Comparison of ENCODE assay signal across 28 cellular contexts in genomic region chr4:122514671-122515070, GRCh38. TPM values are rescaled to one million over a fixed set of nuclear protein-coding genes. Genes with fewer than 3 reads are reported as not detected.
"Had no signal": no experiment of that assay in that cellular context is flagged by ENCODE, and none has a peak within 500 bp of the region (broad histone marks: within the 10 kb centered on the region; RNA-seq: fewer than 3 reads in every experiment).

No MANE protein-coding gene starts in this region.

- H3K9me3 ChIP-seq: pancreas, testis, tibial nerve had no signal

- H3K4me1 Mint-ChIP-seq: neural progenitor cell; stimulated activated effector memory CD8-positive, alpha-beta T cell treated with anti-CD3 and anti-CD28 coated beads, Interleukin-12 subunit alpha, Interleukin-12 subunit beta, amount 100 ng/mL, for 72 hours had no signal

- H2AFZ ChIP-seq: neural progenitor cell had no signal

- H3K9me3 Mint-ChIP-seq: neural progenitor cell; stimulated activated effector memory CD8-positive, alpha-beta T cell treated with anti-CD3 and anti-CD28 coated beads, Interleukin-12 subunit alpha, Interleukin-12 subunit beta, amount 100 ng/mL, for 72 hours had no signal

- H3K27ac ChIP-seq: dorsolateral prefrontal cortex, heart left ventricle, neural progenitor cell, pancreas, testis, tibial nerve had no signal

- DNase-seq: cortex of kidney; dorsolateral prefrontal cortex; effector CD8-positive, alpha-beta T cell; heart left ventricle; hippocampal formation; left colon; left ventricle myocardium superior; mesenchymal stem cell; midbrain; nucleus accumbens; pancreas; right cardiac atrium; stimulated activated CD4-positive, alpha-beta T cell treated with anti-CD3 and anti-CD28 coated beads, Interleukin-4, amount 100 ng/mL, for 1 hour; stimulated activated CD8-positive, alpha-beta memory T cell treated with anti-CD3 and anti-CD28 coated beads, Interleukin-4, amount 100 ng/mL, for 48 hours; stimulated activated naive CD8-positive, alpha-beta T cell treated with anti-CD3 and anti-CD28 coated beads, Interleukin-15, Interleukin-2, amounts not matched to agents 100 U/mL and 50 U/mL, for 24 hours; testis had no signal

- H3K27me3 ChIP-seq: heart left ventricle, neural progenitor cell, pancreas, testis, tibial nerve had no signal

- H3K27ac Mint-ChIP-seq: natural killer cell treated with Interleukin-12 subunit alpha and Interleukin-12 subunit beta and Interleukin-15 and Interleukin-18, amount 100 ng/mL, for 72 hours; neural progenitor cell; progenitor cell of endocrine pancreas; stimulated activated effector memory CD8-positive, alpha-beta T cell treated with anti-CD3 and anti-CD28 coated beads, Interleukin-12 subunit alpha, Interleukin-12 subunit beta, amount 100 ng/mL, for 72 hours had no signal

- H3K36me3 Mint-ChIP-seq: natural killer cell treated with Interleukin-12 subunit alpha and Interleukin-12 subunit beta and Interleukin-15 and Interleukin-18, amount 100 ng/mL, for 72 hours; neural progenitor cell; stimulated activated effector memory CD8-positive, alpha-beta T cell treated with anti-CD3 and anti-CD28 coated beads, Interleukin-12 subunit alpha, Interleukin-12 subunit beta, amount 100 ng/mL, for 72 hours had no signal

- H3K4me3 Mint-ChIP-seq: natural killer cell treated with Interleukin-12 subunit alpha and Interleukin-12 subunit beta and Interleukin-15 and Interleukin-18, amount 100 ng/mL, for 72 hours; neural progenitor cell; stimulated activated effector memory CD8-positive, alpha-beta T cell treated with anti-CD3 and anti-CD28 coated beads, Interleukin-12 subunit alpha, Interleukin-12 subunit beta, amount 100 ng/mL, for 72 hours had no signal

- H3K9ac ChIP-seq: neural progenitor cell had no signal

- H3K27me3 Mint-ChIP-seq: progenitor cell of endocrine pancreas had no signal

- H3K4me2 ChIP-seq: neural progenitor cell had no signal

- ATAC-seq: heart left ventricle; left colon; left ventricle myocardium superior; natural killer cell treated with Interleukin-12 subunit alpha and Interleukin-12 subunit beta and Interleukin-15 and Interleukin-18, amount 100 ng/mL, for 72 hours; pancreas; right cardiac atrium; stimulated activated effector memory CD8-positive, alpha-beta T cell treated with anti-CD3 and anti-CD28 coated beads, Interleukin-12 subunit alpha, Interleukin-12 subunit beta, amount 100 ng/mL, for 72 hours; stimulated activated naive CD8-positive, alpha-beta T cell treated with anti-CD3 and anti-CD28 coated beads, Interleukin-15, Interleukin-2, amounts not matched to agents 100 U/mL and 50 U/mL, for 24 hours had no signal

- H3K4me3 ChIP-seq: dorsolateral prefrontal cortex, heart left ventricle, lung, neural progenitor cell, pancreas, testis, tibial nerve had no signal

- H3K36me3 ChIP-seq: heart left ventricle, neural progenitor cell, pancreas, tibial nerve had no signal

- H3K4me1 ChIP-seq: heart left ventricle, neural progenitor cell, pancreas, testis, tibial nerve had no signal

RNA-seq across cellular contexts. Expression of gene IL2, which starts 58.1 kb away (rescaled TPM):
- total RNA-seq: fibroblast of lung, frontal cortex, glomerular endothelial cell, heart left ventricle, kidney epithelial cell, left colon, left ventricle myocardium superior, progenitor cell of endocrine pancreas, right cardiac atrium, subcutaneous adipose tissue, testis had no signal
- polyA plus RNA-seq: esophagus, fibroblast of lung, heart left ventricle, lung, pancreas, right cardiac atrium had no signal
